Comparison of ENCODE assay signal across 7 cellular contexts in genomic region chr2:77753710-77754345, GRCh38.
A peak's percentile ranks its signal among the peaks of the same experiment; 100 is the strongest.
DNase-seq lines count a peak whose midpoint lies in the region; ATAC-seq, FAIRE-seq and TF ChIP-seq lines count a peak whose summit lies in the region.
"Not testable (repeated sequence)": the region's sequence is repeated elsewhere in the genome, so short reads cannot be mapped to it uniquely, and the experiment has no call there.

No MANE protein-coding gene starts in this region.

- peaks cover 12% of the 10 kb centered on the region for H3K9me3 Mint-ChIP-seq in chondrocyte (ENCODE audit: low read depth)

- not testable (repeated sequence) for H2BK5ac ChIP-seq in trophoblast cell (ENCODE audit: low read depth, low read length, poor library complexity)

- H3K9me3 ChIP-seq in hepatocyte (ENCODE audit: low read depth); HepG2 (ENCODE audit: low read length); trophoblast cell (ENCODE audit: insufficient read depth, low read depth, low read length): not testable (repeated sequence)

- not testable (repeated sequence) for H3K27me3 Mint-ChIP-seq in chondrocyte (ENCODE audit: low read depth)

- not testable (repeated sequence) for H3K36me3 Mint-ChIP-seq in chondrocyte (ENCODE audit: low read depth)

- TF ChIP-seq EP300 in HepG2 (IDR thresholded peaks at IDR 0.05; ENCODE audit: low read depth in 2 of 2, low read length in 2 of 2); HepG2 (CRISPR knock-in tag; IDR thresholded peaks at IDR 0.05; ENCODE audit: borderline replicate concordance): not testable (repeated sequence)

- H3K36me3 ChIP-seq in H7 (replicated peaks; ENCODE audit: control insufficient read depth, insufficient read depth, low read length); hepatocyte (replicated peaks; ENCODE audit: insufficient read depth, low read depth); HepG2 (replicated peaks in 1 of 2; ENCODE audit: control insufficient read depth in 1 of 2, insufficient read depth in 2 of 2, low read length in 2 of 2); trophoblast cell (ENCODE audit: control insufficient read depth in 1 of 2, insufficient read depth in 2 of 2, low read length in 2 of 2): not testable (repeated sequence)

- not testable (repeated sequence) for H3K9ac ChIP-seq in HepG2 (ENCODE audit: insufficient read depth, low read depth, low read length); trophoblast cell (ENCODE audit: low read length)

- not testable (repeated sequence) for H2BK120ac ChIP-seq in trophoblast cell (ENCODE audit: insufficient read depth, low read length, poor library complexity)

- in situ Hi-C loops in HepG2 (cut with HindIII; ENCODE audit: extremely low pct_ligation_motif_present, low pct_unique_long_range_greater_than_20kb): not testable (repeated sequence)

- H2AK5ac ChIP-seq in trophoblast cell (ENCODE audit: low read length): not testable (repeated sequence)

- FAIRE-seq in HepG2 (lab: Jason Lieb, UNC): not testable (repeated sequence)

- CTCF ChIA-PET in HepG2 (lab: Yijun Ruan, JAX; ENCODE audit: low intra/inter-chr PET ratio, low total read pairs): not testable (repeated sequence)

- DNase-seq in H7; chondrocyte (ENCODE audit: low spot score); hepatocyte (ENCODE audit: low spot score); HepG2 (ENCODE audit: low spot score); trophoblast cell: not testable (repeated sequence)
- DNase-seq in NCI-H1436 treated with DMSO at 0.1 percent for 48 hours (lab: John Stamatoyannopoulos, UW) (peak; percentile 18), NCI-H82 treated with DMSO at 0.1 percent for 48 hours (lab: John Stamatoyannopoulos, UW; ENCODE audit: unreplicated experiment) (peak; percentile 21)

- not testable (repeated sequence) for H4K8ac ChIP-seq in trophoblast cell (ENCODE audit: low read depth, low read length)

- H4K91ac ChIP-seq in trophoblast cell (ENCODE audit: low read depth, low read length): not testable (repeated sequence)

- not testable (repeated sequence) for H4K20me1 ChIP-seq in hepatocyte (ENCODE audit: insufficient read depth, poor library complexity, severe bottlenecking); HepG2 (ENCODE audit: insufficient read depth, low read length)

- not testable (repeated sequence) for H3K4me1 Mint-ChIP-seq in chondrocyte (ENCODE audit: low read depth)

- H3K4me3 Mint-ChIP-seq in chondrocyte (ENCODE audit: unreplicated experiment): peak overlapping the region; percentile 42

- not testable (repeated sequence) for H2BK12ac ChIP-seq in trophoblast cell (ENCODE audit: low read length)

- not testable (repeated sequence) for BruUV-seq in HepG2 (replicated peaks; lab: Mats Ljungman, UMichigan)

- 27% methylated on average over 30 of the region's 30 CpGs for WGBS in hepatocyte (ENCODE audit: low lambda C conversion rate, missing lambda C conversion rate)
- WGBS in HepG2 (ENCODE audit: low lambda C conversion rate): 83% methylated on average over 22 of the region's 30 CpGs
- WGBS in trophoblast cell (ENCODE audit: extremely low coverage, insufficient coverage, insufficient read length): no CpG with 5 or more reads among the region's 30 CpGs

- H4K12ac ChIP-seq in trophoblast cell (ENCODE audit: low read depth, low read length): not testable (repeated sequence)

- POLR2A ChIA-PET in HepG2 (lab: Yijun Ruan, JAX): not testable (repeated sequence)

- H3K23ac ChIP-seq in trophoblast cell (ENCODE audit: low read length): not testable (repeated sequence)

- not testable (repeated sequence) for TF ChIP-seq CTCF in chondrocyte (IDR thresholded peaks at IDR 0.05); hepatocyte (IDR thresholded peaks at IDR 0.05; ENCODE audit: poor library complexity); HepG2 (CRISPR knock-in tag; IDR thresholded peaks at IDR 0.05)

- not testable (repeated sequence) for H3K4ac ChIP-seq in trophoblast cell (ENCODE audit: low read depth, low read length)

- H3K18ac ChIP-seq in trophoblast cell (ENCODE audit: low read length): not testable (repeated sequence)

- not testable (repeated sequence) for H3K79me1 ChIP-seq in trophoblast cell (ENCODE audit: low read length)

- not testable (repeated sequence) for ATAC-seq in HepG2

- H3K27ac Mint-ChIP-seq in chondrocyte (ENCODE audit: unreplicated experiment): not testable (repeated sequence)

- H3K4me3 ChIP-seq in H7 (ENCODE audit: insufficient read depth, low read depth, low read length) (peak overlapping the region; percentile 41), hepatocyte (peak overlapping the region; percentile 52), trophoblast cell (ENCODE audit: low read depth, low read length) (peak overlapping the region; percentile 68)
- H3K4me3 ChIP-seq in HepG2 (replicated peaks in 1 of 3; ENCODE audit: insufficient read depth in 1 of 3, low read depth in 2 of 3, low read length in 3 of 3): not testable (repeated sequence)

- not testable (repeated sequence) for TF ChIP-seq RAD21 in HepG2 (CRISPR knock-in tag; IDR thresholded peaks at IDR 0.05)

- H3K14ac ChIP-seq in trophoblast cell (ENCODE audit: low read length): not testable (repeated sequence)

- not testable (repeated sequence) for H3K79me2 ChIP-seq in hepatocyte; HepG2 (ENCODE audit: insufficient read depth, low read length); trophoblast cell (ENCODE audit: control insufficient read depth, insufficient read depth, low read length, poor library complexity)

- H2AFZ ChIP-seq in hepatocyte (peak overlapping the region; percentile 86), trophoblast cell (ENCODE audit: insufficient read depth, low read length, poor library complexity) (peak overlapping the region; percentile 35)
- H2AFZ ChIP-seq in HepG2 (ENCODE audit: low read length): not testable (repeated sequence)

- H3K27ac ChIP-seq in hepatocyte; HepG2 (ENCODE audit: extremely low read length, insufficient read depth, low read length); trophoblast cell (ENCODE audit: low read depth, low read length): not testable (repeated sequence)

- H3K4me2 ChIP-seq in hepatocyte (peak overlapping the region; percentile 68), HepG2 (ENCODE audit: low read depth, low read length) (0 out of 2 replicates have a peak overlapping the region, but pooled peaks have one; percentile 18), trophoblast cell (ENCODE audit: low read length) (peak overlapping the region; percentile 53)

- not testable (repeated sequence) for H3K4me1 ChIP-seq in hepatocyte (ENCODE audit: insufficient read depth); HepG2 (ENCODE audit: insufficient read depth, low read length); trophoblast cell (ENCODE audit: control insufficient read depth in 1 of 2, insufficient read depth in 2 of 2, low read length in 2 of 2)

- intact Hi-C loops in HepG2 (cut with micrococcal nuclease; ENCODE audit: unreplicated experiment): not testable (repeated sequence)

- not testable (repeated sequence) for H3K27me3 ChIP-seq in H7 (ENCODE audit: control insufficient read depth, insufficient read depth, low read length); hepatocyte; HepG2 (ENCODE audit: control insufficient read depth in 1 of 2, insufficient read depth in 2 of 2, low read length in 2 of 2); trophoblast cell (ENCODE audit: insufficient read depth, low read length)

- not testable (repeated sequence) for H3K9me2 ChIP-seq in hepatocyte (replicated peaks; ENCODE audit: insufficient read depth)

- not testable (repeated sequence) for TF ChIP-seq POLR2A in HepG2 (IDR thresholded peaks at IDR 0.05; ENCODE audit: insufficient read depth in 1 of 2, low read depth in 2 of 2, low read length in 2 of 2)

TF ChIP-seq in HepG2, 621 proteins besides CTCF, POLR2A, EP300 and RAD21 (continues in another document):
- TF ChIP-seq ZNF281 (CRISPR knock-in tag; IDR thresholded peaks at IDR 0.05; ENCODE audit: borderline replicate concordance): peak; percentile 70
- TF ChIP-seq POGZ (CRISPR knock-in tag; IDR thresholded peaks at IDR 0.05): 0 out of 2 replicates have a peak, but pooled peaks have one; percentile 15

Comparison
In these comparisons a context has a peak if more than half of its experiments do, and no peak if none do; other contexts are left out.
1. H3K4me2 ChIP-seq: peak in every context shown above with its lines; median percentile 68 in hepatocyte; 53 in trophoblast cell; 18 in HepG2.